Comparison of ENCODE assay signal across 10 cellular contexts in the genomic region with DNA sequence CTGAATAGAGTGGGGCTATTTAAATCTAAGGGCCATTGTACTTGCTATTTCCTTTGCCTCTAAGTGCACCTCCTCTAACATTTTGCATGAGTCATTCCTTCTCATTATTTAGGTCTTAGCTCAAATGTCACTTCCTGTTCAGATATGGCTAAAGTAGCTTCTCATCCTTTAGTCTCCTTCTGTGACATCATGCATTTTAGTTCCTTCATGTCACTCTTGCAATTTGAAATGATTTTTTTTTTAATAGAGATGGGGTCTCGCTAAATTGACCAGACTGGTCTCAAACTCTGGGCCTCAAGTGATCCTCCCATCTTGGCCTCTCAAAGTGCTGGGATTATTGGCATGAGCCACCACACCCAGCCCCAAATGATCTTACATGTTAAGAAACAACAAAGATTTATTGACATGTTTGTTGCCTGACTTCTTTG. TPM values are rescaled to one million over a fixed set of nuclear protein-coding genes. Genes with fewer than 3 reads are reported as not detected.
DNase-seq lines count a peak whose midpoint lies in the region; ATAC-seq and TF ChIP-seq lines count a peak whose summit lies in the region.
"Had no signal": no experiment of that assay in that cellular context is flagged by ENCODE, and none has a peak within 500 bp of the region (broad histone marks: within the 10 kb centered on the region; RNA-seq: fewer than 3 reads in every experiment).

No MANE protein-coding gene starts in this region.

- H3K27ac ChIP-seq in SK-N-SH (ENCODE audit: low read depth in 2 of 2, low read length in 1 of 2), result peak overlapping the region in 1 of 2 experiments; percentile 30; a peak in 1 of 4 replicates
- H3K27ac ChIP-seq: right lobe of liver had no signal

- CTCF ChIA-PET in SK-N-SH (lab: Yijun Ruan, JAX), result interaction anchor here (1.3 kb wide), 1 partner anchor 60 kb away, joined by 3 read pairs; no protein-coding TSS in a partner anchor

- TF ChIP-seq EP300 in SK-N-SH (IDR thresholded peaks at IDR 0.05; ENCODE audit: borderline replicate concordance in 1 of 2, low read depth in 1 of 2, low read length in 1 of 2), result no peak

- no peaks in the 10 kb centered on the region for H4K20me1 ChIP-seq in SK-N-SH (ENCODE audit: insufficient read depth)

- H3K36me3 ChIP-seq in SK-N-SH (replicated peaks in 1 of 2; ENCODE audit: control insufficient read depth in 1 of 2, insufficient read depth in 2 of 2, low read length in 1 of 2), result peaks cover 0 to 4% of the 10 kb centered on the region in 2 experiments
- H3K36me3 ChIP-seq: right lobe of liver had no signal

- H3F3A ChIP-seq in SK-N-SH (replicated peaks; ENCODE audit: insufficient read depth), result peaks cover 6% of the 10 kb centered on the region

- H3K9me3 ChIP-seq in SK-N-SH, result no peaks in the 10 kb centered on the region
- H3K9me3 ChIP-seq: right lobe of liver had no signal

- H3K9ac ChIP-seq in SK-N-SH, result no peak overlapping the region

- no peaks in the 10 kb centered on the region for H3K27me3 ChIP-seq in SK-N-SH (ENCODE audit: insufficient read depth)
- H3K27me3 ChIP-seq: right lobe of liver had no signal

- no peaks in the 10 kb centered on the region for H3K79me2 ChIP-seq in SK-N-SH (ENCODE audit: insufficient read depth)

- H3K4me2 ChIP-seq in SK-N-SH, result no peak overlapping the region

- POLR2A ChIA-PET in SK-N-SH (lab: Yijun Ruan, JAX), result no interaction called here

- WGBS in SK-N-SH (ENCODE audit: low lambda C conversion rate), result 100% methylated on average over 1 of the region's 1 CpG

- H3K4me3 ChIP-seq in SK-N-SH (ENCODE audit: low read depth in 2 of 2, low read length in 1 of 2) (no peak overlapping the region), fibroblast of pulmonary artery (replicated peaks; ENCODE audit: low read depth, low read length) (no peak overlapping the region)
- H3K4me3 ChIP-seq: right lobe of liver had no signal

- no peak for TF ChIP-seq CTCF in SK-N-SH (IDR thresholded peaks at IDR 0.05)
- TF ChIP-seq CTCF in fibroblast of pulmonary artery (IDR thresholded peaks at IDR 0.05; ENCODE audit: low read length, missing control alignments), result no peak
- TF ChIP-seq CTCF in GM13976 (IDR thresholded peaks at IDR 0.05; ENCODE audit: borderline replicate concordance, control extremely low read depth, extremely low read depth, insufficient read depth, missing control alignments), result no peak

- no peaks in the 10 kb centered on the region for H3K9me2 ChIP-seq in SK-N-SH

- in situ Hi-C loops in GM13976 (cut with MboI; ENCODE audit: low sequenced_read_pairs, unreplicated experiment), result no loop called here

- no peak for ATAC-seq in HG03565 (IDR thresholded peaks at IDR 0.05; ENCODE audit: unreplicated experiment)

- DNase-seq in DMS53 (lab: John Stamatoyannopoulos, UW) (peak; percentile 73), HT-29 (ENCODE audit: low spot score) (peak; percentile 10), SK-N-SH (no peak), fibroblast of pulmonary artery (ENCODE audit: low read depth) (peak; percentile 80), GM03348 (ENCODE audit: low spot score) (no peak), GM13976 (ENCODE audit: low spot score) (no peak), SHP77 treated with DMSO at 0.1 percent for 48 hours (lab: John Stamatoyannopoulos, UW) (no peak)
- DNase-seq: NCI-H1417 treated with DMSO at 0.1 percent for 48 hours, right lobe of liver had no signal

- peaks cover 0 to 10% of the 10 kb centered on the region in 2 experiments; a peak in 1 of 4 replicates for H3K4me1 ChIP-seq in SK-N-SH (ENCODE audit: control insufficient read depth in 1 of 2, insufficient read depth in 2 of 2, low read depth in 1 of 2, low read length in 1 of 2)
- H3K4me1 ChIP-seq: right lobe of liver had no signal

- H2AFZ ChIP-seq in SK-N-SH (ENCODE audit: low read depth), result peak overlapping the region; percentile 42; the same call in 1 of the 2 replicates

- no peak for TF ChIP-seq RAD21 in SK-N-SH (IDR thresholded peaks at IDR 0.05; ENCODE audit: low read length)

TF ChIP-seq in SK-N-SH, 30 proteins besides CTCF, POLR2A, EP300 and RAD21:
- peak; percentile 17; the same call in 1 of the 2 replicates for TF ChIP-seq GABPA (IDR thresholded peaks at IDR 0.05; ENCODE audit: low read depth)
- no peak for TF ChIP-seq SIN3A (IDR thresholded peaks at IDR 0.05; ENCODE audit: borderline replicate concordance, low read depth, low read length)
- TF ChIP-seq JUND (IDR thresholded peaks at IDR 0.05), result peak; percentile 30; the same call in 1 of the 2 replicates
- TF ChIP-seq, protein P1, sequence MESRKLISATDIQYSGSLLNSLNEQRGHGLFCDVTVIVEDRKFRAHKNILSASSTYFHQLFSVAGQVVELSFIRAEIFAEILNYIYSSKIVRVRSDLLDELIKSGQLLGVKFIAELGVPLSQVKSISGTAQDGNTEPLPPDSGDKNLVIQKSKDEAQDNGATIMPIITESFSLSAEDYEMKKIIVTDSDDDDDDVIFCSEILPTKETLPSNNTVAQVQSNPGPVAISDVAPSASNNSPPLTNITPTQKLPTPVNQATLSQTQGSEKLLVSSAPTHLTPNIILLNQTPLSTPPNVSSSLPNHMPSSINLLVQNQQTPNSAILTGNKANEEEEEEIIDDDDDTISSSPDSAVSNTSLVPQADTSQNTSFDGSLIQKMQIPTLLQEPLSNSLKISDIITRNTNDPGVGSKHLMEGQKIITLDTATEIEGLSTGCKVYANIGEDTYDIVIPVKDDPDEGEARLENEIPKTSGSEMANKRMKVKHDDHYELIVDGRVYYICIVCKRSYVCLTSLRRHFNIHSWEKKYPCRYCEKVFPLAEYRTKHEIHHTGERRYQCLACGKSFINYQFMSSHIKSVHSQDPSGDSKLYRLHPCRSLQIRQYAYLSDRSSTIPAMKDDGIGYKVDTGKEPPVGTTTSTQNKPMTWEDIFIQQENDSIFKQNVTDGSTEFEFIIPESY (IDR thresholded peaks at IDR 0.05; ENCODE audit: borderline replicate concordance, low read depth), result no peak
- 0 out of 2 replicates have a peak, but pooled peaks have one; percentile 17 for TF ChIP-seq ELF1 (IDR thresholded peaks at IDR 0.05)
- peak; percentile 32; the same call in 1 of the 2 replicates for TF ChIP-seq FOSL2 (IDR thresholded peaks at IDR 0.05; ENCODE audit: borderline replicate concordance, low read depth)

RNA-seq across cellular contexts. Expression of a gene that starts 6.6 kb away (rescaled TPM):
- 0.81 and 1.4 TPM in 2 replicates for total RNA-seq in HT-29 (2014; rRNA removed; shearing (Covaris generic))
- 2.7 and 3.5 TPM in 2 replicates for polyA plus RNA-seq in SK-N-SH (2012; rRNA removed)
- 1.6 and 1.7 TPM in 2 replicates for polyA plus RNA-seq in SK-N-SH (2012; cell fraction: cytosol; rRNA removed)
- 8.1 and 13.1 TPM in 2 replicates for polyA plus RNA-seq in SK-N-SH (2012; cell fraction: nucleus; rRNA removed)

Comparison
In these comparisons a context has a peak if more than half of its experiments do, and no peak if none do; other contexts are left out.
1. DNase-seq: peak in DMS53 (single experiment), HT-29 (single experiment) and fibroblast of pulmonary artery (single experiment); none in SK-N-SH (single experiment), GM03348 (single experiment), GM13976 (single experiment) and SHP77 treated with DMSO at 0.1 percent for 48 hours (single experiment).